In genomic region chr1:18575620-18576019, GRCh38 we compare ENCODE assay signal across 8 cellular contexts. TPM values are rescaled to one million over a fixed set of nuclear protein-coding genes. Genes with fewer than 3 reads are reported as not detected.
DNase-seq lines count a peak whose midpoint lies in the region; ATAC-seq and TF ChIP-seq lines count a peak whose summit lies in the region.

No MANE protein-coding gene starts in this region.

- H3K4me3 ChIP-seq in PC-9, result no peak overlapping the region

- peaks cover 26% of the 10 kb centered on the region for H3K27me3 ChIP-seq in PC-9 (ENCODE audit: insufficient read depth, low read depth)

- peaks cover 32% of the 10 kb centered on the region for H3K27me3 Mint-ChIP-seq in mesothelial cell of epicardium (ENCODE audit: low read depth)
- peaks cover 25% of the 10 kb centered on the region for H3K27me3 Mint-ChIP-seq in type B pancreatic cell

- DNase-seq in 8988T (peak; percentile 52), GM10266 (ENCODE audit: extremely low spot score) (peak; percentile 42), PC-9 (no peak), cerebellum (ENCODE audit: low spot score) (peak; percentile 65), mesothelial cell of epicardium (ENCODE audit: low spot score in 2 of 2, unreplicated experiment in 2 of 2) (peak; percentile 48 to 78), type B pancreatic cell (ENCODE audit: extremely low spot score, unreplicated experiment) (peak; percentile 80), GM19238 (ENCODE audit: insufficient read length, low spot score) (no peak)

- H3K4me2 ChIP-seq in PC-9, result no peak overlapping the region

- H3K27ac ChIP-seq in PC-9, result no peak overlapping the region

- H3K9me2 ChIP-seq in PC-9 (ENCODE audit: insufficient read depth), result no peaks in the 10 kb centered on the region

- H2AFZ ChIP-seq in PC-9, result no peak overlapping the region

- POLR2A ChIA-PET in PC-9 (lab: Charles Lee; ENCODE audit: unreplicated experiment), result no interaction called here

- H3K27ac Mint-ChIP-seq in mesothelial cell of epicardium (no peak overlapping the region), type B pancreatic cell (no peak overlapping the region)

- no peak for ATAC-seq in GM21717 (IDR thresholded peaks at IDR 0.05; ENCODE audit: unreplicated experiment)

- H3K4me3 Mint-ChIP-seq in mesothelial cell of epicardium, result no peak overlapping the region
- no peak overlapping the region for H3K4me3 Mint-ChIP-seq in type B pancreatic cell

- no peaks in the 10 kb centered on the region for H3K9me3 Mint-ChIP-seq in mesothelial cell of epicardium
- no peaks in the 10 kb centered on the region for H3K9me3 Mint-ChIP-seq in type B pancreatic cell

- intact Hi-C loops in PC-9 (cut with micrococcal nuclease; ENCODE audit: unreplicated experiment), result no loop called here

- TF ChIP-seq CTCF in GM10266 (IDR thresholded peaks at IDR 0.05; ENCODE audit: control insufficient read depth, insufficient read depth, low read depth, missing control alignments) (peak; percentile 70), PC-9 (conservative IDR thresholded peaks at IDR 0.05) (peak; percentile 42), mesothelial cell of epicardium (IDR thresholded peaks at IDR 0.05; ENCODE audit: unreplicated experiment) (peak; percentile 59), type B pancreatic cell (conservative IDR thresholded peaks at IDR 0.05) (peak; percentile 82)

- H3K79me2 ChIP-seq in PC-9 (ENCODE audit: low read depth), result no peaks in the 10 kb centered on the region

- no peaks in the 10 kb centered on the region for H3K36me3 ChIP-seq in PC-9 (ENCODE audit: low read depth)

- H4K20me1 ChIP-seq in PC-9 (ENCODE audit: insufficient read depth), result no peaks in the 10 kb centered on the region

- no peaks in the 10 kb centered on the region for H3K9me3 ChIP-seq in PC-9 (ENCODE audit: insufficient read depth, low read depth)

- BruUV-seq in PC-9 (replicated peaks; lab: Mats Ljungman, UMichigan), result no TSS peak

- H3K4me1 ChIP-seq in PC-9 (replicated peaks; ENCODE audit: insufficient read depth), result no peaks in the 10 kb centered on the region

- H3F3A ChIP-seq in PC-9 (ENCODE audit: insufficient read depth, low read depth), result no peaks in the 10 kb centered on the region

- H3K36me3 Mint-ChIP-seq in mesothelial cell of epicardium (no peaks in the 10 kb centered on the region), type B pancreatic cell (no peaks in the 10 kb centered on the region)

- no peaks in the 10 kb centered on the region for H3K4me1 Mint-ChIP-seq in mesothelial cell of epicardium
- H3K4me1 Mint-ChIP-seq in type B pancreatic cell (ENCODE audit: unreplicated experiment), result no peaks in the 10 kb centered on the region

- CTCF ChIA-PET in PC-9 (lab: Charles Lee), result no interaction called here

RNA-seq across cellular contexts. Expression of gene PAX7, which starts 55.0 kb away (rescaled TPM):
- total RNA-seq in PC-9 (2021) (not detected in 2 replicates), cerebellum (0.82 TPM), mesothelial cell of epicardium (0.07 TPM in 1 of 3 replicates, not detected in the others), type B pancreatic cell (ENCODE audit: low replicate concordance) (0.12 and 2.9 TPM in 2 replicates)

Comparison
In these comparisons a context has a peak if more than half of its experiments do, and no peak if none do; other contexts are left out.
1. DNase-seq: peak in 8988T (single experiment), GM10266 (single experiment), cerebellum (single experiment), mesothelial cell of epicardium (2 of 2) and type B pancreatic cell (single experiment); none in PC-9 (0 of 2) and GM19238 (single experiment).
2. Peak in every context shown above with its lines, with median percentiles within 50 percentile points of each other: CTCF ChIP-seq.